8 cellular contexts compared by ENCODE assay signal in the genomic region with DNA sequence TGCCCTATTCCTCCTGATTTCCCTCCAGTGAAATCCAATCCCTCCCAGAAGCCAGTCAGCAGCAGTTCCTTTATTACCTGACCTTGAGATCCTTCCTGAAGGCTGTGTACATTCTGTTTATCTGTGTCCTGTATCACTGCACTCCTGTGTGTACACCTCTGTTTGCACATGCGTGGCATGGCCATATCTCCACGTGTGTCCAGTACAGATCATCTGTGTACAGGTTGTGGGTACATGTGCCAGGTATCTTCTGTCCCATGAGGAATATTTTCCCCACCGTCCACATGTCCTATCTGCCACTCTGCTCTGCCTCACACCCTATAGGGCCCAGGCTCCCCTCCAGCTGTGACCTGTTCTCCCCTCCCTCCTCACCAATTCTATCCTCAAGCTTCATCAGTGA. TPM values are rescaled to one million over a fixed set of nuclear protein-coding genes. Genes with fewer than 3 reads are reported as not detected.
A peak's percentile ranks its signal among the peaks of the same experiment; 100 is the strongest.
DNase-seq lines count a peak whose midpoint lies in the region; ATAC-seq and TF ChIP-seq lines count a peak whose summit lies in the region.

No MANE protein-coding gene starts in this region.

- H3K4me3 Mint-ChIP-seq in brain (peak overlapping the region; percentile 92 to 99 (median 96)), naive B cell (peak overlapping the region; percentile 87 to 100 (median 98))

- peaks cover 11% of the 10 kb centered on the region for H3K27me3 Mint-ChIP-seq in brain
- no peaks in the 10 kb centered on the region for H3K27me3 Mint-ChIP-seq in naive B cell

- H3K27me3 ChIP-seq in left ventricle myocardium inferior (ENCODE audit: low read depth) (no peaks in the 10 kb centered on the region), uterus (no peaks in the 10 kb centered on the region)

- TF ChIP-seq CTCF in left ventricle myocardium inferior (IDR thresholded peaks at IDR 0.05; ENCODE audit: borderline replicate concordance), result no peak
- no peak for TF ChIP-seq CTCF in brain (conservative IDR thresholded peaks at IDR 0.05)
- TF ChIP-seq CTCF in uterus (IDR thresholded peaks at IDR 0.05), result no peak

- H3K4me1 Mint-ChIP-seq in brain (peaks cover 34% of the 10 kb centered on the region), naive B cell (peaks cover 60 to 76% (median 73%) of the 10 kb centered on the region in 3 donors)

- H3K9me3 Mint-ChIP-seq in brain (no peaks in the 10 kb centered on the region), naive B cell (no peaks in the 10 kb centered on the region)

- peaks cover 46% of the 10 kb centered on the region for H3K36me3 ChIP-seq in left ventricle myocardium inferior
- H3K36me3 ChIP-seq in uterus, result no peaks in the 10 kb centered on the region

- intact Hi-C loops in left ventricle myocardium inferior (cut with micrococcal nuclease) (no loop called here), left ventricle myocardium superior (cut with micrococcal nuclease) (no loop called here), uterus (cut with DNase I; ENCODE audit: low total_unique reads) (no loop called here)

- no peak for ATAC-seq in left ventricle myocardium superior
- no peak for ATAC-seq in naive B cell (ENCODE audit: low read depth in 2 of 2)

- H3K4me1 ChIP-seq in left ventricle myocardium inferior (peaks cover 63% of the 10 kb centered on the region), uterus (peaks cover 0 to 12% of the 10 kb centered on the region in 2 donors)

- H3K4me3 ChIP-seq in left ventricle myocardium inferior (peak overlapping the region; percentile 92), uterus (no peak overlapping the region)

- peak overlapping the region in 4 of 5 experiments; percentile 49 to 100 (median 99) for H3K27ac Mint-ChIP-seq in brain
- H3K27ac Mint-ChIP-seq in naive B cell, result peak overlapping the region; percentile 57 to 99 (median 96)

- H3K27ac ChIP-seq in left ventricle myocardium inferior (replicated peaks), result peak overlapping the region; percentile 96
- peak overlapping the region; percentile 93 to 95 for H3K27ac ChIP-seq in uterus

- no peak for DNase-seq in left ventricle myocardium inferior
- no peak for DNase-seq in left ventricle myocardium superior
- no peak for DNase-seq in naive B cell
- no peak for DNase-seq in uterus
- DNase-seq in NCI-H2171 treated with DMSO at 0.1 percent for 48 hours (lab: John Stamatoyannopoulos, UW), result no peak
- no peak for DNase-seq in retina
- no peak for DNase-seq in DMS53 treated with DMSO at 0.1 percent for 48 hours (lab: John Stamatoyannopoulos, UW; ENCODE audit: unreplicated experiment)

- TF ChIP-seq POLR2A in uterus (IDR thresholded peaks at IDR 0.05), result no peak

- peaks cover 49% of the 10 kb centered on the region for H3K36me3 Mint-ChIP-seq in brain
- peaks cover 7 to 53% of the 10 kb centered on the region in 2 donors for H3K36me3 Mint-ChIP-seq in naive B cell

- H3K9me3 ChIP-seq in left ventricle myocardium inferior (replicated peaks) (no peaks in the 10 kb centered on the region), uterus (no peaks in the 10 kb centered on the region)

RNA-seq across cellular contexts. Expression of a gene that starts 2.8 kb away (rescaled TPM):
- total RNA-seq in left ventricle myocardium inferior (24.8 TPM), left ventricle myocardium superior (27.2 TPM), uterus (10 to 100 TPM; 21.5 to 80.8 (median 39.4) TPM)
- polyA plus RNA-seq in brain (ENCODE audit: insufficient read depth, low read depth, low replicate concordance) (63.4 TPM), naive B cell (ENCODE audit: low read depth in 6 of 6) (100 to 1,000 TPM in 5 of 6 donors, 10 to 100 TPM in 1; 98.9 to 152 (median 119) TPM)

RNA-seq across cellular contexts. Expression of a gene that starts 3.6 kb away (rescaled TPM):
- total RNA-seq in left ventricle myocardium inferior, result 34.1 TPM
- total RNA-seq in left ventricle myocardium superior, result 1.8 TPM
- 145 TPM for polyA plus RNA-seq in brain (ENCODE audit: insufficient read depth, low read depth, low replicate concordance)
- polyA plus RNA-seq in naive B cell (ENCODE audit: low read depth in 6 of 6), result 1 to 10 TPM in 5 of 6 donors, under 1 TPM in 1; 0.82 to 3.1 (median 2.5) TPM
- 10 to 100 TPM in 1 of 4 donors, 1 to 10 TPM in 3; 1.3 to 10.6 (median 5.6) TPM for total RNA-seq in uterus

RNA-seq across cellular contexts. Expression of a gene that starts 9.0 kb away (rescaled TPM):
- total RNA-seq in left ventricle myocardium inferior (7.1 TPM), left ventricle myocardium superior (7.3 TPM), uterus (1 to 10 TPM in 3 of 4 donors, under 1 TPM in 1; 0.59 to 8.5 (median 3.8) TPM)
- polyA plus RNA-seq in brain (ENCODE audit: insufficient read depth, low read depth, low replicate concordance) (16.2 TPM), naive B cell (ENCODE audit: low read depth in 6 of 6) (10 to 100 TPM in 1 of 6 donors, 1 to 10 TPM in 5; 1.3 to 10.7 (median 8.2) TPM)

RNA-seq across cellular contexts. Expression of a gene that starts 14.0 kb away (rescaled TPM):
- total RNA-seq in left ventricle myocardium inferior, result 12.2 TPM
- total RNA-seq in left ventricle myocardium superior, result 9.8 TPM
- polyA plus RNA-seq in brain (ENCODE audit: insufficient read depth, low read depth, low replicate concordance), result 5.5 TPM
- polyA plus RNA-seq in naive B cell (ENCODE audit: low read depth in 6 of 6), result 1 to 10 TPM; 2.4 to 9.2 (median 4.8) TPM
- total RNA-seq in uterus, result 100 to 1,000 TPM in 1 of 4 donors, 10 to 100 TPM in 2, 1 to 10 TPM in 1; 7.4 to 285 (median 21.2) TPM

RNA-seq across cellular contexts. Expression of a gene that starts 20.2 kb away (rescaled TPM):
- 0.47 TPM for total RNA-seq in left ventricle myocardium inferior
- total RNA-seq in left ventricle myocardium superior, result 0.32 TPM
- 0.53 TPM for polyA plus RNA-seq in brain (ENCODE audit: insufficient read depth, low read depth, low replicate concordance)
- polyA plus RNA-seq in naive B cell (ENCODE audit: low read depth in 6 of 6), result under 1 TPM in 1 of 6 donors, not detected in 5; 0.19 TPM
- under 1 TPM in 2 of 4 donors, not detected in 2; 0.24 to 0.55 TPM for total RNA-seq in uterus
